Comparison of ENCODE assay signal across 23 cellular contexts in the genomic region with DNA sequence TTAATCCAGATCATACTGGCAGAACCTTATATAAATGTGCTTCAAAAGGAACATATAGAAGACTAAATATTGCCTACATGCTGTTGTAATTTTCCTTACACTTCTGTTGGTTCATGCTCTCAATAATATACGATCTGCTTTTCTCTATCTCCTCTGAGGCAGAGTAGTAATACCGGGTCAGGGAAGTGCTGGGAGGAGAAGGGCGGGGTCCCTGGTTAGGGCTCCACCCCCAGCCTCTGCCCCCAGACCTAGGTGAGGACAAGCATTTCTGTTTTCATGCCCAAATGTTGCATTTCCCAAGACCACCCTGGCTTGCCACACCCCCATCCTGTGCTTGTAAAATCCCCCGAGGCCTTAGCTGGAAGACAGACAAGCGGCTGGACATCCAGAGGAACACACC.
"Had no signal": no experiment of that assay in that cellular context is flagged by ENCODE, and none has a peak within 500 bp of the region (broad histone marks: within the 10 kb centered on the region; RNA-seq: fewer than 3 reads in every experiment).

No MANE protein-coding gene starts in this region.

- H3K4me1 Mint-ChIP-seq: naive B cell; stimulated activated naive B cell treated with anti-CD40 and anti-IgM and Interleukin-4, amounts not matched to agents 10 μg/mL and 1 μg/mL and 100 μg/mL, for 72 hours; stimulated activated naive CD8-positive, alpha-beta T cell treated with anti-CD3 and anti-CD28 coated beads, Interleukin-15, amount 100 ng/mL, for 72 hours had no signal

- H3K36me3 ChIP-seq: uterus had no signal

- H3K27ac Mint-ChIP-seq: stimulated activated naive B cell treated with anti-CD40 and anti-IgM and Interleukin-4, amounts not matched to agents 10 μg/mL and 1 μg/mL and 100 μg/mL, for 72 hours; type B pancreatic cell had no signal

- ATAC-seq: esophagus mucosa; heart left ventricle; left cardiac atrium; sciatic nerve; stimulated activated naive B cell treated with anti-CD40 and anti-IgM and Interleukin-4, amounts not matched to agents 10 μg/mL and 1 μg/mL and 100 μg/mL, for 72 hours; stimulated activated naive CD8-positive, alpha-beta T cell treated with anti-CD3 and anti-CD28 coated beads, Interleukin-15, amount 100 ng/mL, for 72 hours had no signal

- H3K9me3 Mint-ChIP-seq: stimulated activated naive B cell treated with anti-CD40 and anti-IgM and Interleukin-4, amounts not matched to agents 10 μg/mL and 1 μg/mL and 100 μg/mL, for 72 hours; stimulated activated naive CD8-positive, alpha-beta T cell treated with anti-CD3 and anti-CD28 coated beads, Interleukin-15, amount 100 ng/mL, for 72 hours had no signal

- DNase-seq: effector memory CD4-positive, alpha-beta T cell; heart left ventricle; hypothalamus; islet precursor cell; left cardiac atrium; left ventricle myocardium inferior; mesendoderm; naive B cell; spleen; stimulated activated CD4-positive, alpha-beta T cell treated with anti-CD3 and anti-CD28 coated beads, Interleukin-15, amount 100 ng/mL, for 24 hours; stimulated activated CD4-positive, alpha-beta T cell treated with anti-CD3 and anti-CD28 coated beads, Interleukin-1b, Interleukin-23, amount 100 ng/mL, for 48 hours; stimulated activated CD4-positive, alpha-beta T cell treated with anti-CD3 and anti-CD28 coated beads, Interleukin-4, amount 100 ng/mL, for 4 hours; stimulated activated naive B cell treated with anti-CD40 and anti-IgM and Interleukin-4, amounts not matched to agents 10 μg/mL and 1 μg/mL and 100 μg/mL, for 72 hours; stimulated activated naive CD8-positive, alpha-beta T cell treated with anti-CD3 and anti-CD28 coated beads, Interleukin-15, amount 100 ng/mL, for 72 hours; uterus had no signal

- H3K4me1 ChIP-seq: spleen, uterus had no signal

- H3K27ac ChIP-seq: heart left ventricle, left ventricle myocardium inferior, spleen, thoracic aorta, uterus had no signal

- H3K36me3 Mint-ChIP-seq: naive B cell; stimulated activated naive B cell treated with anti-CD40 and anti-IgM and Interleukin-4, amounts not matched to agents 10 μg/mL and 1 μg/mL and 100 μg/mL, for 72 hours; type B pancreatic cell had no signal

- H3K9me3 ChIP-seq: heart left ventricle, spleen, thoracic aorta, uterus had no signal

- H3K4me3 ChIP-seq: heart left ventricle, left ventricle myocardium inferior, lung, spleen, thoracic aorta, uterus had no signal

- H3K4me3 Mint-ChIP-seq: naive B cell; nephron; stimulated activated naive B cell treated with anti-CD40 and anti-IgM and Interleukin-4, amounts not matched to agents 10 μg/mL and 1 μg/mL and 100 μg/mL, for 72 hours; stimulated activated naive CD8-positive, alpha-beta T cell treated with anti-CD3 and anti-CD28 coated beads, Interleukin-15, amount 100 ng/mL, for 72 hours; type B pancreatic cell had no signal

- FAIRE-seq: endometrium, frontal cortex had no signal

- H3K27me3 Mint-ChIP-seq: type B pancreatic cell had no signal

- H3K27me3 ChIP-seq: heart left ventricle, spleen, uterus had no signal
